ENCODE assay signal across 16 cellular contexts in the genomic region with DNA sequence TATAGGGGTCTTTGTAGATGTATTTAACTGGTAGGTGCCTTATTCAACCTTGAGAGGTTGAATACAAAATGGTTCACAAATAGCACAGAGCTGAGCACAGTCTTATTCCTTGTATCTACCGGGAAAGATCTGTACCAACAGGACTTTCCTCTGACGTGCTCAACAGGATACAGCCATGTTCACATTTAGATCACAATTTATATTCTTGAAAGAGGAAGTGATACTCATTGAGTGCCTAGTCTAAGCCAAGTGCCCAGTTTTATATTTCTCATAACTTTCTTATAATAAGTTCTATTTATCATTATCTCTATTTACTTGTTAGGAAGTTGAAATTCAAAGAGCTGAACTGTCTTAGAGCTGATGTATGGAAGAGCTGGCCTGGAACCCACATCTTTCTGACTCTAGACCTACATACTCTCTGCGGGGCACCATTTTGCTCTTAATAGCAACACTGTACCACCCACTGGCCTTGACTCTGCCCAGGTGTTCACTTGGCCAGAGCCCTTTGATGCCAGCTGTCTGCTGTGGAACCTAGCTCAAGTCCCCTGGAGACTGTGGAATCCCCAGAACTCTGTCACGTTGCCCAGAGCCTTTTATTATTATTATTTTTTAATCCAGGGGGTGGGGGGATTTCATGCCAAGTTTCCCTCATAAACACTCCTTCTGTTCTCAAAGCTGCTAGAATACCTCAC.
DNase-seq lines count a peak whose midpoint lies in the region; ATAC-seq and TF ChIP-seq lines count a peak whose summit lies in the region.
"Had no signal": no experiment of that assay in that cellular context is flagged by ENCODE, and none has a peak within 500 bp of the region (broad histone marks: within the 10 kb centered on the region; RNA-seq: fewer than 3 reads in every experiment).

No MANE protein-coding gene starts in this region.

- no peaks in the 10 kb centered on the region for H3F3A ChIP-seq in OCI-LY1 (ENCODE audit: insufficient read depth, low read length)

- H3K4me3 ChIP-seq in OCI-LY1 (ENCODE audit: low read depth, low read length, poor library complexity, severe bottlenecking): no peak overlapping the region
- H3K4me3 ChIP-seq: heart right ventricle, K562, SJSA1, vagina had no signal

- no peaks in the 10 kb centered on the region for H3K36me3 ChIP-seq in OCI-LY1 (ENCODE audit: insufficient read depth, low read length)
- H3K36me3 ChIP-seq: heart right ventricle, neutrophil, SJSA1, vagina had no signal

- H3K4me1 ChIP-seq in OCI-LY1 (ENCODE audit: insufficient read depth, low read length, severe bottlenecking): peaks cover 36% of the 10 kb centered on the region
- H3K4me1 ChIP-seq: heart right ventricle, vagina had no signal

- TF ChIP-seq CTCF in OCI-LY1 (IDR thresholded peaks at IDR 0.05; ENCODE audit: low read length): no peak

- DNase-seq in NCI-H524 treated with DMSO at 0.1 percent for 48 hours (lab: John Stamatoyannopoulos, UW) (no peak), anterior cingulate cortex (lab: John Stamatoyannopoulos, UW) (no peak)
- DNase-seq: activated CD4-positive, alpha-beta T cell treated with anti-CD3 and anti-CD28 coated beads for 1 hour; heart right ventricle; NCI-H2171 treated with DMSO at 0.1 percent for 48 hours had no signal

- no peak overlapping the region for H3K9ac ChIP-seq in OCI-LY1 (ENCODE audit: low read length)

- H3K27me3 ChIP-seq in OCI-LY1 (ENCODE audit: insufficient read depth, low read length): no peaks in the 10 kb centered on the region
- H3K27me3 ChIP-seq: heart right ventricle, neutrophil, SJSA1, vagina had no signal

- no peaks in the 10 kb centered on the region for H3K9me2 ChIP-seq in OCI-LY1 (ENCODE audit: low read depth, low read length)

- H2AFZ ChIP-seq in OCI-LY1 (ENCODE audit: low read length): no peak overlapping the region

- H4K20me1 ChIP-seq in OCI-LY1 (ENCODE audit: insufficient read depth, low read length): no peaks in the 10 kb centered on the region

- H3K4me2 ChIP-seq in OCI-LY1 (ENCODE audit: low read length): peak overlapping the region; percentile 25; the same call in 1 of the 2 replicates

- peak overlapping the region; percentile 82 for H3K27ac ChIP-seq in OCI-LY1 (ENCODE audit: low read depth, low read length, poor library complexity, severe bottlenecking)
- H3K27ac ChIP-seq: heart right ventricle, neutrophil, SJSA1, vagina had no signal

- no peaks in the 10 kb centered on the region for H3K9me3 ChIP-seq in OCI-LY1 (ENCODE audit: low read length)
- H3K9me3 ChIP-seq: heart right ventricle, neutrophil, SJSA1, vagina had no signal

- H3K79me2 ChIP-seq in OCI-LY1 (ENCODE audit: insufficient read depth, low read length): no peaks in the 10 kb centered on the region

- ATAC-seq in GM18498 (IDR thresholded peaks at IDR 0.05; ENCODE audit: unreplicated experiment): peak; percentile 89
- peak; percentile 94 for ATAC-seq in GM21360 (IDR thresholded peaks at IDR 0.05; ENCODE audit: unreplicated experiment)
- peak; percentile 67 for ATAC-seq in HG03135 (IDR thresholded peaks at IDR 0.05; ENCODE audit: unreplicated experiment)
- no peak for ATAC-seq in HG02970 (IDR thresholded peaks at IDR 0.05; ENCODE audit: low FRiP score, unreplicated experiment)
- no peak for ATAC-seq in HG03025 (IDR thresholded peaks at IDR 0.05; ENCODE audit: low FRiP score, unreplicated experiment)
- ATAC-seq: activated T-helper 17 cell treated with anti-CD3 and anti-CD28 coated beads, Interleukin-2, amount 50 U/mL, for 72 hours; heart right ventricle; K562 had no signal

Comparison
In these comparisons a context has a peak if more than half of its experiments do, and no peak if none do; other contexts are left out.
1. ATAC-seq: peak in GM18498 (single experiment), GM21360 (single experiment) and HG03135 (single experiment); none in HG02970 (single experiment) and HG03025 (single experiment).